ENCODE assay signal across 15 cellular contexts in the genomic region with DNA sequence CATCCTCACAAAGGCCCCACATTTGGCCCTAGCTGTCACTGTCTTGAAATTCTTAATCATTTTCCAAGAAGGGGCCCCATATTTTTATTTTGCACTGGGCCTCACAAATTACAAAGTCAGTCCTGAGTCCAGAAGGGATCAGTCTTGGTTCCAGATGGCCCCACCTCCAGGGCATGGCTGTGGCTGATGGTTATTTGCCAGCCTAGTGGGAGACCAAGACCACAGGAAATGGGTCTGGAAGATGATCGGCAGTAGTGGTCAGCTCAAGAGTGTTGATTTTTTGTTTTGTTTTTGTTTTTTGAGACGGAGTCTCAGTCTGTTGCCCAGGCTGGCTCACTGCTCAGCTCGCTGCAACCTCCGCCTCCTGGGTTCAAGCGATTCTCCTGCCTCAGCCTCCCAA. TPM values are rescaled to one million over a fixed set of nuclear protein-coding genes. Genes with fewer than 3 reads are reported as not detected.
A peak's percentile ranks its signal among the peaks of the same experiment; 100 is the strongest.
DNase-seq lines count a peak whose midpoint lies in the region; TF ChIP-seq lines count a peak whose summit lies in the region.
"Had no signal": no experiment of that assay in that cellular context is flagged by ENCODE, and none has a peak within 500 bp of the region (broad histone marks: within the 10 kb centered on the region; RNA-seq: fewer than 3 reads in every experiment).

No MANE protein-coding gene starts in this region.

- no peak for TF ChIP-seq CTCF in chondrocyte (IDR thresholded peaks at IDR 0.05)

- DNase-seq in M059J (ENCODE audit: low read depth) (peak; percentile 34), RPMI7951 (ENCODE audit: low read depth) (peak; percentile 75), chondrocyte (ENCODE audit: low spot score) (peak; percentile 12), posterior vena cava (ENCODE audit: low spot score) (peak; percentile 17), DMS153 treated with DMSO at 0.1 percent for 48 hours (lab: John Stamatoyannopoulos, UW; ENCODE audit: unreplicated experiment) (no peak), activated gamma-delta T cell treated with Interleukin-2 at 50 U/mL for 16 hours (no peak), HEK293T (ENCODE audit: extremely low spot score) (no peak), NCI-H2029 treated with DMSO at 0.1 percent for 48 hours (lab: John Stamatoyannopoulos, UW) (no peak)
- DNase-seq: BE2C; CD4-positive, alpha-beta memory T cell; COR-L47; DMS153; DND-41; GM23248; IMR-90 had no signal

- peaks cover 2% of the 10 kb centered on the region for H3K36me3 Mint-ChIP-seq in chondrocyte (ENCODE audit: low read depth)
- H3K36me3 Mint-ChIP-seq: CD4-positive, alpha-beta memory T cell had no signal

- H3K27me3 Mint-ChIP-seq in chondrocyte (ENCODE audit: low read depth) = peaks cover 15% of the 10 kb centered on the region

- H3K27ac Mint-ChIP-seq in chondrocyte (ENCODE audit: unreplicated experiment) = no peak overlapping the region
- H3K27ac Mint-ChIP-seq: CD4-positive, alpha-beta memory T cell had no signal

- H3K4me1 Mint-ChIP-seq in chondrocyte (ENCODE audit: low read depth) = peaks cover 6% of the 10 kb centered on the region

- H3K4me3 Mint-ChIP-seq in chondrocyte (ENCODE audit: unreplicated experiment) = no peak overlapping the region
- H3K4me3 Mint-ChIP-seq: CD4-positive, alpha-beta memory T cell had no signal

- CTCF ChIA-PET in HEK293T (lab: Yijun Ruan, JAX) = no interaction called here

- no peaks in the 10 kb centered on the region for H3K9me3 Mint-ChIP-seq in chondrocyte (ENCODE audit: low read depth)
- H3K9me3 Mint-ChIP-seq: CD4-positive, alpha-beta memory T cell had no signal

- POLR2A ChIA-PET in HEK293T (lab: Yijun Ruan, JAX) = no interaction called here

- intact Hi-C loops in posterior vena cava (cut with DNase I) = loop anchor here in 1 of 2 donors (10.0 kb wide), 1 partner anchor 304 kb away; no protein-coding TSS in a partner anchor

TF ChIP-seq in HEK293T, 16 proteins besides CTCF, POLR2A, EP300 and RAD21:
- TF ChIP-seq FOXK2 (IDR thresholded peaks at IDR 0.05) (no peak), NFRKB (IDR thresholded peaks at IDR 0.05) (no peak), ELF4 (IDR thresholded peaks at IDR 0.05) (no peak), CTBP1 (IDR thresholded peaks at IDR 0.05; ENCODE audit: borderline replicate concordance) (no peak), ZNF384 (IDR thresholded peaks at IDR 0.05) (no peak), L3MBTL2 (conservative IDR thresholded peaks at IDR 0.05) (no peak), HDGF (IDR thresholded peaks at IDR 0.05; ENCODE audit: borderline replicate concordance) (no peak), FOXM1 (IDR thresholded peaks at IDR 0.05; ENCODE audit: borderline replicate concordance) (no peak), SP1 (IDR thresholded peaks at IDR 0.05) (no peak), ARNT (IDR thresholded peaks at IDR 0.05) (no peak), SUZ12 (IDR thresholded peaks at IDR 0.05) (no peak), TARDBP (IDR thresholded peaks at IDR 0.05) (no peak), PKNOX1 (IDR thresholded peaks at IDR 0.05) (no peak)

RNA-seq across cellular contexts. Expression of gene EMID1, which starts 47.1 kb away (rescaled TPM):
- total RNA-seq in M059J (2014; rRNA removed; shearing (Covaris generic)) = 0.07 TPM in 1 of 2 replicates, not detected in the other
- total RNA-seq in RPMI7951 (2014; rRNA removed; shearing (Covaris generic)) = 0.29 TPM in 1 of 2 replicates, not detected in the other
- total RNA-seq in chondrocyte = 0.33 to 0.41 TPM in 2 of 3 replicates, not detected in the other
- 1 to 10 TPM; 1.4 to 2.4 TPM for total RNA-seq in posterior vena cava
- total RNA-seq: CD4-positive, alpha-beta memory T cell; GM23248 had no signal

Comparison
In these comparisons a context has a peak if more than half of its experiments do, and no peak if none do; other contexts are left out.
1. DNase-seq: peak in M059J (single experiment), RPMI7951 (single experiment), chondrocyte (single experiment) and posterior vena cava (single experiment); none in DMS153 treated with DMSO at 0.1 percent for 48 hours (single experiment), activated gamma-delta T cell treated with Interleukin-2 at 50 U/mL for 16 hours (single experiment), HEK293T (single experiment) and NCI-H2029 treated with DMSO at 0.1 percent for 48 hours (single experiment).